20 cellular contexts compared by ENCODE assay signal in genomic region chr13:20015763-20016162, GRCh38. TPM values are rescaled to one million over a fixed set of nuclear protein-coding genes. Genes with fewer than 3 reads are reported as not detected.
A peak's percentile ranks its signal among the peaks of the same experiment; 100 is the strongest.
DNase-seq lines count a peak whose midpoint lies in the region; ATAC-seq, FAIRE-seq and TF ChIP-seq lines count a peak whose summit lies in the region.
"Had no signal": no experiment of that assay in that cellular context is flagged by ENCODE, and none has a peak within 500 bp of the region (broad histone marks: within the 10 kb centered on the region; RNA-seq: fewer than 3 reads in every experiment).

No MANE protein-coding gene starts in this region.

- no TSS peak for BruUV-seq in endothelial cell of umbilical vein (replicated peaks; lab: Mats Ljungman, UMichigan)

- dilution Hi-C loops in endothelial cell of umbilical vein (cut with MboI; ENCODE audit: extremely low pct_ligation_motif_present, low sequenced_read_pairs), result no loop called here

- no peak overlapping the region for H3K4me2 ChIP-seq in endothelial cell of umbilical vein (ENCODE audit: insufficient read depth, low read length)
- H3K4me2 ChIP-seq: BLaER1 had no signal

- POLR2A ChIA-PET in endothelial cell of umbilical vein (lab: Charles Lee), result no interaction called here

- intact Hi-C loops in endothelial cell of umbilical vein (cut with micrococcal nuclease), result no loop called here

- peak; percentile 8 for FAIRE-seq in endothelial cell of umbilical vein (lab: Jason Lieb, UNC)
- FAIRE-seq: GM12892, H54 had no signal

- CTCF ChIA-PET in endothelial cell of umbilical vein (lab: Charles Lee), result no interaction called here

- H3K27ac ChIP-seq in endothelial cell of umbilical vein (ENCODE audit: insufficient read depth, low read depth, low read length), result no peak overlapping the region
- H3K27ac ChIP-seq: 22Rv1, BLaER1, C4-2B had no signal

- no peak for ATAC-seq in activated T-cell treated with anti-CD3 and anti-CD28 coated beads, Interleukin-2, amount 50 U/mL, for 72 hours (replicated peaks in 1 of 2)
- no peak for ATAC-seq in HG03175 (IDR thresholded peaks at IDR 0.05; ENCODE audit: unreplicated experiment)
- ATAC-seq: CD8-positive, alpha-beta T cell had no signal

- H3K27me3 Mint-ChIP-seq in activated T-cell treated with anti-CD3 and anti-CD28 coated beads, Interleukin-2, amount 50 U/mL, for 72 hours (ENCODE audit: low read depth), result no peaks in the 10 kb centered on the region
- H3K27me3 Mint-ChIP-seq: B cell; CD4-positive, CD25-positive, alpha-beta regulatory T cell had no signal

- H3K4me1 ChIP-seq in endothelial cell of umbilical vein (ENCODE audit: control insufficient read depth, extremely low read depth, insufficient read depth, low read length), result no peaks in the 10 kb centered on the region
- H3K4me1 ChIP-seq: BLaER1, Caco-2, HAP-1 had no signal

- no peaks in the 10 kb centered on the region for H3K27me3 ChIP-seq in endothelial cell of umbilical vein (ENCODE audit: control insufficient read depth in 2 of 2, insufficient read depth in 2 of 2, low read length in 2 of 2)
- H3K27me3 ChIP-seq: BLaER1 had no signal

- no peak overlapping the region for H2AFZ ChIP-seq in endothelial cell of umbilical vein (ENCODE audit: low read depth, low read length)

- H3K9me1 ChIP-seq in endothelial cell of umbilical vein (replicated peaks; ENCODE audit: control insufficient read depth, extremely low read depth, insufficient read depth, low read length), result no peaks in the 10 kb centered on the region

- H3K27ac Mint-ChIP-seq in activated T-cell treated with anti-CD3 and anti-CD28 coated beads, Interleukin-2, amount 50 U/mL, for 72 hours, result peak overlapping the region; percentile 83
- H3K27ac Mint-ChIP-seq: B cell; CD4-positive, CD25-positive, alpha-beta regulatory T cell; CD8-positive, alpha-beta T cell had no signal

- no peak for DNase-seq in activated T-cell treated with anti-CD3 and anti-CD28 coated beads, Interleukin-2, amount 50 U/mL, for 72 hours
- DNase-seq in activated T-cell treated with anti-CD3 and anti-CD28 coated beads, Interleukin-2, amount 50 U/mL, for 48 hours, result no peak
- DNase-seq in endothelial cell of umbilical vein (ENCODE audit: low read depth, low spot score) (no peak), left kidney (ENCODE audit: low read depth, low spot score) (peak; percentile 4), KBM-7 (no peak)
- no peak for DNase-seq in activated CD4-positive, CD25-positive, alpha-beta regulatory T cell treated with anti-CD3 and anti-CD28 coated beads, Interleukin-2, amount 50 U/mL, for 72 hours
- DNase-seq: Caco-2; CD4-positive, CD25-positive, alpha-beta regulatory T cell; CD8-positive, alpha-beta T cell; DMS153; DND-41; GOT3 had no signal

- H3K9ac ChIP-seq in endothelial cell of umbilical vein (replicated peaks; ENCODE audit: extremely low read depth, insufficient read depth, low read length), result no peak overlapping the region
- H3K9ac ChIP-seq: BLaER1 had no signal

- no peaks in the 10 kb centered on the region for H3K9me3 ChIP-seq in endothelial cell of umbilical vein (replicated peaks; ENCODE audit: control insufficient read depth, insufficient read depth, low read length)

- H4K20me1 ChIP-seq in endothelial cell of umbilical vein (replicated peaks; ENCODE audit: control insufficient read depth, extremely low read depth, insufficient read depth, low read length), result peaks cover 10% of the 10 kb centered on the region

- H3K4me3 Mint-ChIP-seq in activated T-cell treated with anti-CD3 and anti-CD28 coated beads, Interleukin-2, amount 50 U/mL, for 72 hours, result no peak overlapping the region
- H3K4me3 Mint-ChIP-seq: B cell; CD4-positive, CD25-positive, alpha-beta regulatory T cell; CD8-positive, alpha-beta T cell had no signal

- peaks cover 36 to 66% of the 10 kb centered on the region in 2 donors for H3K36me3 Mint-ChIP-seq in activated T-cell treated with anti-CD3 and anti-CD28 coated beads, Interleukin-2, amount 50 U/mL, for 72 hours (ENCODE audit: insufficient read depth in 2 of 2)

- H3K36me3 ChIP-seq in endothelial cell of umbilical vein (ENCODE audit: control insufficient read depth in 2 of 2, extremely low read depth in 1 of 2, insufficient read depth in 2 of 2, low read length in 2 of 2), result peaks cover 0 to 6% of the 10 kb centered on the region in 2 experiments

- no peak for TF ChIP-seq POLR2A in endothelial cell of umbilical vein (IDR thresholded peaks at IDR 0.05; ENCODE audit: low read depth, low read length)

- peaks cover 27% of the 10 kb centered on the region for H3K79me2 ChIP-seq in endothelial cell of umbilical vein (ENCODE audit: control insufficient read depth, insufficient read depth, low read length)

- no peak overlapping the region for H3K4me3 ChIP-seq in endothelial cell of umbilical vein (replicated peaks in 1 of 3; ENCODE audit: insufficient read depth in 1 of 3, low read depth in 1 of 3, low read length in 3 of 3)
- H3K4me3 ChIP-seq: BLaER1, HAP-1 had no signal

- TF ChIP-seq CTCF in endothelial cell of umbilical vein (IDR thresholded peaks at IDR 0.05; ENCODE audit: extremely low read depth in 1 of 2, insufficient read depth in 1 of 2, low read depth in 1 of 2, low read length in 2 of 2), result no peak

- H3K9me3 Mint-ChIP-seq in activated T-cell treated with anti-CD3 and anti-CD28 coated beads, Interleukin-2, amount 50 U/mL, for 72 hours, result peaks cover 12 to 14% of the 10 kb centered on the region in 2 donors

- peaks cover 20% of the 10 kb centered on the region for H3K4me1 Mint-ChIP-seq in activated T-cell treated with anti-CD3 and anti-CD28 coated beads, Interleukin-2, amount 50 U/mL, for 72 hours (ENCODE audit: low read depth)

- in situ Hi-C loops in KBM-7 (cut with MboI; ENCODE audit: low pct_unique_long_range_greater_than_20kb, low sequenced_read_pairs), result no loop called here

TF ChIP-seq in endothelial cell of umbilical vein, 7 proteins besides CTCF, POLR2A, EP300 and RAD21:
- TF ChIP-seq FOS (IDR thresholded peaks at IDR 0.05; ENCODE audit: borderline replicate concordance, insufficient read depth, low read length) (no peak), MYC (IDR thresholded peaks at IDR 0.05; ENCODE audit: low read depth, low read length) (no peak), JUN (IDR thresholded peaks at IDR 0.05; ENCODE audit: borderline replicate concordance, insufficient read depth, insufficient read length, low read depth) (no peak), EZH2 (IDR thresholded peaks at IDR 0.05; ENCODE audit: borderline replicate concordance, low read depth, low read length, severe bottlenecking) (no peak), POLR2AphosphoS5 (IDR thresholded peaks at IDR 0.05; ENCODE audit: insufficient read depth, low read depth, low read length) (no peak), GATA2 (IDR thresholded peaks at IDR 0.05; ENCODE audit: insufficient read depth, insufficient read length, low read depth, low read length) (no peak)
- TF ChIP-seq, protein P1, sequence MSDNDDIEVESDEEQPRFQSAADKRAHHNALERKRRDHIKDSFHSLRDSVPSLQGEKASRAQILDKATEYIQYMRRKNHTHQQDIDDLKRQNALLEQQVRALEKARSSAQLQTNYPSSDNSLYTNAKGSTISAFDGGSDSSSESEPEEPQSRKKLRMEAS (IDR thresholded peaks at IDR 0.05; ENCODE audit: insufficient read depth, insufficient read length), result no peak

RNA-seq across cellular contexts. Expression of gene ZMYM2, which starts 57.2 kb away (rescaled TPM):
- 100 to 1,000 TPM in 1 of 2 donors, 10 to 100 TPM in 1; 86.4 to 103 TPM for total RNA-seq in activated T-cell treated with anti-CD3 and anti-CD28 coated beads, Interleukin-2, amount 50 U/mL, for 72 hours
- total RNA-seq in endothelial cell of umbilical vein, result 75.3 and 77.7 TPM in 2 replicates
- polyA plus RNA-seq in endothelial cell of umbilical vein, result 10.9 and 14.7 TPM in 2 replicates
- polyA plus RNA-seq in endothelial cell of umbilical vein (2011; cell fraction: cytosol; rRNA removed), result 14.6 and 16.3 TPM in 2 replicates
- 70.5 and 90.3 TPM in 2 replicates for polyA plus RNA-seq in endothelial cell of umbilical vein (2011; cell fraction: nucleus; rRNA removed)
- polyA plus RNA-seq in endothelial cell of umbilical vein (2012), result 39.6 and 43.9 TPM in 2 replicates
- 56.5 and 61.8 TPM in 2 replicates for polyA minus RNA-seq in endothelial cell of umbilical vein
- 12.6 TPM for polyA minus RNA-seq in endothelial cell of umbilical vein (2011; cell fraction: cytosol; rRNA and poly(A)+ RNA removed)
- polyA minus RNA-seq in endothelial cell of umbilical vein (2011; cell fraction: nucleus; rRNA and poly(A)+ RNA removed), result 136 and 191 TPM in 2 replicates
